Comparison of ENCODE assay signal across 1 cellular context in genomic region chr4:103012594-103012993, GRCh38.
TF ChIP-seq lines count a peak whose summit lies in the region.

No MANE protein-coding gene starts in this region.

TF ChIP-seq in SK-N-SH treated with all-trans-retinoic acid at 6 μM for 48 hours, 23 proteins besides CTCF, POLR2A, EP300 and RAD21 (continued from another document):
- TF ChIP-seq POU6F1 (CRISPR knock-in tag; IDR thresholded peaks at IDR 0.05; ENCODE audit: borderline replicate concordance, low read depth), result no peak
- no peak for TF ChIP-seq TOX (CRISPR knock-in tag; IDR thresholded peaks at IDR 0.05; ENCODE audit: borderline replicate concordance)
- TF ChIP-seq, protein P1, sequence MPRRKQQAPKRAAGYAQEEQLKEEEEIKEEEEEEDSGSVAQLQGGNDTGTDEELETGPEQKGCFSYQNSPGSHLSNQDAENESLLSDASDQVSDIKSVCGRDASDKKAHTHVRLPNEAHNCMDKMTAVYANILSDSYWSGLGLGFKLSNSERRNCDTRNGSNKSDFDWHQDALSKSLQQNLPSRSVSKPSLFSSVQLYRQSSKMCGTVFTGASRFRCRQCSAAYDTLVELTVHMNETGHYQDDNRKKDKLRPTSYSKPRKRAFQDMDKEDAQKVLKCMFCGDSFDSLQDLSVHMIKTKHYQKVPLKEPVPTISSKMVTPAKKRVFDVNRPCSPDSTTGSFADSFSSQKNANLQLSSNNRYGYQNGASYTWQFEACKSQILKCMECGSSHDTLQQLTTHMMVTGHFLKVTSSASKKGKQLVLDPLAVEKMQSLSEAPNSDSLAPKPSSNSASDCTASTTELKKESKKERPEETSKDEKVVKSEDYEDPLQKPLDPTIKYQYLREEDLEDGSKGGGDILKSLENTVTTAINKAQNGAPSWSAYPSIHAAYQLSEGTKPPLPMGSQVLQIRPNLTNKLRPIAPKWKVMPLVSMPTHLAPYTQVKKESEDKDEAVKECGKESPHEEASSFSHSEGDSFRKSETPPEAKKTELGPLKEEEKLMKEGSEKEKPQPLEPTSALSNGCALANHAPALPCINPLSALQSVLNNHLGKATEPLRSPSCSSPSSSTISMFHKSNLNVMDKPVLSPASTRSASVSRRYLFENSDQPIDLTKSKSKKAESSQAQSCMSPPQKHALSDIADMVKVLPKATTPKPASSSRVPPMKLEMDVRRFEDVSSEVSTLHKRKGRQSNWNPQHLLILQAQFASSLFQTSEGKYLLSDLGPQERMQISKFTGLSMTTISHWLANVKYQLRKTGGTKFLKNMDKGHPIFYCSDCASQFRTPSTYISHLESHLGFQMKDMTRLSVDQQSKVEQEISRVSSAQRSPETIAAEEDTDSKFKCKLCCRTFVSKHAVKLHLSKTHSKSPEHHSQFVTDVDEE (CRISPR knock-in tag; IDR thresholded peaks at IDR 0.05), result no peak
- TF ChIP-seq BACH2 (CRISPR knock-in tag; IDR thresholded peaks at IDR 0.05; ENCODE audit: borderline replicate concordance), result no peak
- TF ChIP-seq TCF4 (CRISPR knock-in tag; IDR thresholded peaks at IDR 0.05; ENCODE audit: borderline replicate concordance), result no peak
